30 cellular contexts compared by ENCODE assay signal in the genomic region with DNA sequence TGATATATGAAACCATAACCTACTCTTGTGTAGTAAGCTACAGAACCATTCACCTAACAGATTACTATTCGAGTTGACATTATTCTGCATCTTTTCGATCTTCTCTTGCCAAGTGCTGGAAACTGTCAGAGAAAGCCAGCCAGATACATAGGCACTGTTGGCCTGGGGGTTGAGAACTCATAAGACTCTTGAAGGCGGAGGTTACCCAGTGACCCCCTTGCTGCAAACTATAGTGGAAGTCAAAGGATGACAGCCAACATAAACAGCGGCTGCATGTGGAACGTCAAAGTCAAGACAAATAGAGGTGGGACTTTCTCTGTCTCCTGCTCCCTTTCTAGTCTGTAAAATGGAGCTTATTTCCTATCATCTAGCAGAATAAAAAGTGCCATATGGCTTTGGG.
"Had no signal": no experiment of that assay in that cellular context is flagged by ENCODE, and none has a peak within 500 bp of the region (broad histone marks: within the 10 kb centered on the region; RNA-seq: fewer than 3 reads in every experiment).

No MANE protein-coding gene starts in this region.

- FAIRE-seq: pancreas had no signal

- H3K4me3 ChIP-seq: pancreas, psoas muscle, skin epidermis, smooth muscle cell, spleen, suprapubic skin, testis, tibial artery, transverse colon, upper lobe of right lung, uterus had no signal

- H3K9me3 Mint-ChIP-seq: natural killer cell treated with Interleukin-12 subunit alpha and Interleukin-12 subunit beta and Interleukin-15 and Interleukin-18, amount 100 ng/mL, for 72 hours; stimulated activated memory B cell treated with anti-CD40 and anti-IgM and Interleukin-4, amounts not matched to agents 10 μg/mL and 1 μg/mL and 100 μg/mL, for 72 hours; stimulated activated naive CD8-positive, alpha-beta T cell treated with anti-CD3 and anti-CD28 coated beads, Interleukin-15, amount 100 ng/mL, for 72 hours had no signal

- H3K9me3 ChIP-seq: neutrophil, pancreas, psoas muscle, spleen, suprapubic skin, testis, tibial artery, transverse colon, upper lobe of right lung, uterus had no signal

- H3K36me3 Mint-ChIP-seq: naive B cell; naive thymus-derived CD8-positive, alpha-beta T cell; natural killer cell treated with Interleukin-12 subunit alpha and Interleukin-12 subunit beta and Interleukin-15 and Interleukin-18, amount 100 ng/mL, for 72 hours; stimulated activated memory B cell treated with anti-CD40 and anti-IgM and Interleukin-4, amounts not matched to agents 10 μg/mL and 1 μg/mL and 100 μg/mL, for 72 hours; type B pancreatic cell had no signal

- H3K27me3 ChIP-seq: neutrophil, pancreas, spleen, suprapubic skin, testis, tibial artery, transverse colon, upper lobe of right lung, uterus had no signal

- H3K27me3 Mint-ChIP-seq: naive B cell; stimulated activated memory B cell treated with anti-CD40 and anti-IgM and Interleukin-4, amounts not matched to agents 10 μg/mL and 1 μg/mL and 100 μg/mL, for 72 hours; stimulated activated naive CD8-positive, alpha-beta T cell treated with anti-CD3 and anti-CD28 coated beads, Interleukin-15, amount 100 ng/mL, for 72 hours had no signal

- H3K36me3 ChIP-seq: neutrophil, pancreas, spleen, suprapubic skin, tibial artery, transverse colon, upper lobe of right lung, uterus had no signal

- H3K4me1 ChIP-seq: pancreas, psoas muscle, spleen, suprapubic skin, upper lobe of right lung had no signal

- H3K27ac Mint-ChIP-seq: naive B cell; naive thymus-derived CD8-positive, alpha-beta T cell; natural killer cell treated with Interleukin-12 subunit alpha and Interleukin-12 subunit beta and Interleukin-15 and Interleukin-18, amount 100 ng/mL, for 72 hours; stimulated activated memory B cell treated with anti-CD40 and anti-IgM and Interleukin-4, amounts not matched to agents 10 μg/mL and 1 μg/mL and 100 μg/mL, for 72 hours; stimulated activated naive CD8-positive, alpha-beta T cell treated with anti-CD3 and anti-CD28 coated beads, Interleukin-15, amount 100 ng/mL, for 72 hours; type B pancreatic cell had no signal

- H3K27ac ChIP-seq: neutrophil, pancreas, psoas muscle, skin epidermis, spleen, suprapubic skin, testis, tibial artery, transverse colon, upper lobe of right lung had no signal

- ATAC-seq: naive thymus-derived CD8-positive, alpha-beta T cell; natural killer cell treated with Interleukin-12 subunit alpha and Interleukin-12 subunit beta and Interleukin-15 and Interleukin-18, amount 100 ng/mL, for 72 hours; pancreas; psoas muscle; right cardiac atrium; sciatic nerve; stimulated activated memory B cell treated with anti-CD40 and anti-IgM and Interleukin-4, amounts not matched to agents 10 μg/mL and 1 μg/mL and 100 μg/mL, for 72 hours; stimulated activated naive CD8-positive, alpha-beta T cell treated with anti-CD3 and anti-CD28 coated beads, Interleukin-15, amount 100 ng/mL, for 72 hours; stimulated activated naive CD8-positive, alpha-beta T cell treated with anti-CD3 and anti-CD28 coated beads, Interleukin-15, Interleukin-2, amounts not matched to agents 100 U/mL and 50 U/mL, for 24 hours; upper lobe of right lung had no signal

- H3K4me3 Mint-ChIP-seq: naive thymus-derived CD8-positive, alpha-beta T cell; natural killer cell treated with Interleukin-12 subunit alpha and Interleukin-12 subunit beta and Interleukin-15 and Interleukin-18, amount 100 ng/mL, for 72 hours; neural crest cell; stimulated activated memory B cell treated with anti-CD40 and anti-IgM and Interleukin-4, amounts not matched to agents 10 μg/mL and 1 μg/mL and 100 μg/mL, for 72 hours; stimulated activated naive CD8-positive, alpha-beta T cell treated with anti-CD3 and anti-CD28 coated beads, Interleukin-15, amount 100 ng/mL, for 72 hours; type B pancreatic cell had no signal

- H3K4me1 Mint-ChIP-seq: naive B cell; naive thymus-derived CD8-positive, alpha-beta T cell; neural crest cell; stimulated activated memory B cell treated with anti-CD40 and anti-IgM and Interleukin-4, amounts not matched to agents 10 μg/mL and 1 μg/mL and 100 μg/mL, for 72 hours; stimulated activated naive CD8-positive, alpha-beta T cell treated with anti-CD3 and anti-CD28 coated beads, Interleukin-15, amount 100 ng/mL, for 72 hours had no signal

- DNase-seq: naive B cell; naive thymus-derived CD8-positive, alpha-beta T cell; nucleus accumbens; pancreas; psoas muscle; right cardiac atrium; spleen; stimulated activated CD4-positive, alpha-beta T cell treated with anti-CD3 and anti-CD28 coated beads, Interleukin-12 subunit alpha, Interleukin-12 subunit beta, amount 100 ng/mL, for 4 hours; stimulated activated CD4-positive, alpha-beta T cell treated with anti-CD3 and anti-CD28 coated beads, Interleukin-1b, Interleukin-23, amount 100 ng/mL, for 48 hours; stimulated activated CD4-positive, alpha-beta T cell treated with anti-CD3 and anti-CD28 coated beads, Interleukin-4, amount 100 ng/mL, for 1 hour; stimulated activated CD4-positive, alpha-beta T cell treated with anti-CD3 and anti-CD28 coated beads, Interleukin-4, amount 100 ng/mL, for 4 hours; stimulated activated CD8-positive, alpha-beta memory T cell treated with anti-CD3 and anti-CD28 coated beads, Interleukin-4, amount 100 ng/mL, for 48 hours; stimulated activated naive CD4-positive, alpha-beta T cell; stimulated activated naive CD8-positive, alpha-beta T cell treated with anti-CD3 and anti-CD28 coated beads, Interleukin-15, amount 100 ng/mL, for 72 hours; stimulated activated naive CD8-positive, alpha-beta T cell treated with anti-CD3 and anti-CD28 coated beads, Interleukin-15, Interleukin-2, amounts not matched to agents 100 U/mL and 50 U/mL, for 24 hours; substantia nigra; testis; tibial artery; transverse colon; upper lobe of right lung; uterus had no signal
